In genomic region chr6:132819405-132820145, GRCh38 we compare ENCODE assay signal across 1 cellular context.
TF ChIP-seq lines count a peak whose summit lies in the region.

No MANE protein-coding gene starts in this region.

TF ChIP-seq in WTC11, 78 proteins besides CTCF, POLR2A, EP300 and RAD21 (continued from another document):
- TF ChIP-seq ARID4B (CRISPR knock-in tag; IDR thresholded peaks at IDR 0.05; ENCODE audit: borderline replicate concordance) (no peak), ZNF416 (CRISPR knock-in tag; IDR thresholded peaks at IDR 0.05) (peak; percentile 62; the same call in 1 of the 2 replicates), ZSCAN18 (CRISPR knock-in tag; IDR thresholded peaks at IDR 0.05) (no peak), CREM (CRISPR knock-in tag; IDR thresholded peaks at IDR 0.05) (no peak), ZNF281 (CRISPR knock-in tag; IDR thresholded peaks at IDR 0.05) (no peak), PRRX2 (CRISPR knock-in tag; IDR thresholded peaks at IDR 0.05) (peak; percentile 10; the same call in 1 of the 2 replicates), ZNF138 (CRISPR knock-in tag; conservative IDR thresholded peaks at IDR 0.05) (no peak), JAZF1 (CRISPR knock-in tag; IDR thresholded peaks at IDR 0.05) (no peak), GTF2I (CRISPR knock-in tag; conservative IDR thresholded peaks at IDR 0.05) (no peak), ERG (CRISPR knock-in tag; IDR thresholded peaks at IDR 0.05) (peak; percentile 80), FOXJ3 (CRISPR knock-in tag; IDR thresholded peaks at IDR 0.05; ENCODE audit: borderline replicate concordance) (no peak), NFATC4 (CRISPR knock-in tag; IDR thresholded peaks at IDR 0.05) (peak; percentile 21), CBFB (CRISPR knock-in tag; IDR thresholded peaks at IDR 0.05; ENCODE audit: low read depth) (no peak), KAT7 (CRISPR knock-in tag; IDR thresholded peaks at IDR 0.05; ENCODE audit: borderline replicate concordance) (no peak), TEAD1 (CRISPR knock-in tag; IDR thresholded peaks at IDR 0.05) (0 out of 2 replicates have a peak, but pooled peaks have one; percentile 9), ZNF425 (CRISPR knock-in tag; conservative IDR thresholded peaks at IDR 0.05) (peak; percentile 91), NR3C1 (CRISPR knock-in tag; conservative IDR thresholded peaks at IDR 0.05; ENCODE audit: low read depth) (no peak), ZNF671 (CRISPR knock-in tag; IDR thresholded peaks at IDR 0.05) (peak; percentile 57; the same call in 1 of the 2 replicates), ZBTB21 (CRISPR knock-in tag; IDR thresholded peaks at IDR 0.05; ENCODE audit: borderline replicate concordance) (no peak)
